Comparison of ENCODE assay signal across 11 cellular contexts in genomic region chr3:106184540-106185457, GRCh38.
DNase-seq lines count a peak whose midpoint lies in the region; ATAC-seq lines count a peak whose summit lies in the region.
"Had no signal": no experiment of that assay in that cellular context is flagged by ENCODE, and none has a peak within 500 bp of the region (broad histone marks: within the 10 kb centered on the region; RNA-seq: fewer than 3 reads in every experiment).

No MANE protein-coding gene starts in this region.

- DNase-seq in naive B cell = peak; percentile 11
- DNase-seq in stimulated activated CD4-positive, alpha-beta T cell treated with anti-CD3 and anti-CD28 coated beads, Interleukin-4, amount 100 ng/mL, for 1 hour = no peak
- DNase-seq in activated CD8-positive, alpha-beta memory T cell treated with anti-CD3 and anti-CD28 coated beads, Interleukin-2, amount 50 U/mL, for 48 hours = no peak
- no peak for DNase-seq in NCI-H2227 treated with DMSO at 0.1 percent for 48 hours (lab: John Stamatoyannopoulos, UW)
- no peak for DNase-seq in ecto neural progenitor cell (ENCODE audit: low spot score)
- DNase-seq: activated gamma-delta T cell, SIG-M5 had no signal

- peaks cover 18 to 27% (median 20%) of the 10 kb centered on the region in 3 donors for H3K4me1 Mint-ChIP-seq in naive B cell

- no peaks in the 10 kb centered on the region for H3K9me3 Mint-ChIP-seq in naive B cell
- H3K9me3 Mint-ChIP-seq: type B pancreatic cell had no signal

- H3K4me3 Mint-ChIP-seq in naive B cell = peak overlapping the region in 3 of 8 donors; percentile 1 to 67 (median 16)
- H3K4me3 Mint-ChIP-seq: type B pancreatic cell had no signal

- peaks cover 0 to 6% (median 0%) of the 10 kb centered on the region in 3 donors for H3K27me3 Mint-ChIP-seq in naive B cell
- H3K27me3 Mint-ChIP-seq: type B pancreatic cell had no signal

- peak; percentile 95 for ATAC-seq in GM18907 (IDR thresholded peaks at IDR 0.05; ENCODE audit: unreplicated experiment)
- peak; percentile 94 for ATAC-seq in GM21723 (IDR thresholded peaks at IDR 0.05; ENCODE audit: unreplicated experiment)
- ATAC-seq in HG03439 (IDR thresholded peaks at IDR 0.05; ENCODE audit: unreplicated experiment) = peak; percentile 92
- ATAC-seq in naive B cell (ENCODE audit: low read depth in 2 of 2) = peak; percentile 80 to 84

- peak overlapping the region in 1 of 6 donors; percentile 36 for H3K27ac Mint-ChIP-seq in naive B cell
- H3K27ac Mint-ChIP-seq: type B pancreatic cell had no signal

- no peaks in the 10 kb centered on the region for H3K36me3 Mint-ChIP-seq in naive B cell
- H3K36me3 Mint-ChIP-seq: type B pancreatic cell had no signal
